Comparison of ENCODE assay signal across 9 cellular contexts in genomic region chr17:7889166-7889584, GRCh38. TPM values are rescaled to one million over a fixed set of nuclear protein-coding genes. Genes with fewer than 3 reads are reported as not detected.
A peak's percentile ranks its signal among the peaks of the same experiment; 100 is the strongest.
DNase-seq lines count a peak whose midpoint lies in the region; ATAC-seq and TF ChIP-seq lines count a peak whose summit lies in the region.
"Had no signal": no experiment of that assay in that cellular context is flagged by ENCODE, and none has a peak within 500 bp of the region (broad histone marks: within the 10 kb centered on the region; RNA-seq: fewer than 3 reads in every experiment).

No MANE protein-coding gene starts in this region.

- peaks cover 17 to 24% of the 10 kb centered on the region in 2 donors for H3K36me3 ChIP-seq in thyroid gland

- H3K4me1 ChIP-seq in thyroid gland = peaks cover 35 to 41% of the 10 kb centered on the region in 2 donors

- CTCF ChIA-PET in activated CD4-positive, alpha-beta memory T cell treated with anti-CD3 and anti-CD28 coated beads, Interleukin-2, amount 10 ng/mL, durations not matched to agents 7 days and 5 days (lab: Charles Lee) = no interaction called here

- no peaks in the 10 kb centered on the region for H3K9me3 Mint-ChIP-seq in activated CD4-positive, alpha-beta memory T cell treated with anti-CD3 and anti-CD28 coated beads, Interleukin-2, amount 10 ng/mL, durations not matched to agents 7 days and 5 days
- H3K9me3 Mint-ChIP-seq: central memory CD8-positive, alpha-beta T cell had no signal

- no peak overlapping the region for H3K4me3 ChIP-seq in thyroid gland (replicated peaks in 1 of 3)

- no peaks in the 10 kb centered on the region for H3K27me3 Mint-ChIP-seq in activated CD4-positive, alpha-beta memory T cell treated with anti-CD3 and anti-CD28 coated beads, Interleukin-2, amount 10 ng/mL, durations not matched to agents 7 days and 5 days
- H3K27me3 Mint-ChIP-seq: central memory CD8-positive, alpha-beta T cell had no signal

- 6 to 36% methylated on average over 2 to 4 of the region's 4 CpGs for WGBS in thyroid gland, 2 donors

- TF ChIP-seq CTCF in thyroid gland (IDR thresholded peaks at IDR 0.05) = peak in 5 of 6 experiments; percentile 54 to 78 (median 74)

- H3K27ac ChIP-seq in thyroid gland = peak overlapping the region; percentile 81 to 98 (median 92)

- H3K27ac Mint-ChIP-seq in activated CD4-positive, alpha-beta memory T cell treated with anti-CD3 and anti-CD28 coated beads, Interleukin-2, amount 10 ng/mL, durations not matched to agents 7 days and 5 days = no peak overlapping the region

- DNase-seq in SIG-M5 treated with dmso at 0.1 percent for 504 hours (lab: John Stamatoyannopoulos, UW; ENCODE audit: unreplicated experiment) (peak; percentile 31), SIG-M5 (lab: John Stamatoyannopoulos, UW) (no peak), NCI-H2227 (lab: John Stamatoyannopoulos, UW; ENCODE audit: unreplicated experiment) (peak; percentile 92), erythroblast (lab: John Stamatoyannopoulos, UW) (peak; percentile 92), middle frontal gyrus (ENCODE audit: extremely low spot score, low spot score) (peak; percentile 92), thyroid gland (peak; percentile 100)
- peak; percentile 33 for DNase-seq in activated CD4-positive, alpha-beta memory T cell treated with anti-CD3 and anti-CD28 coated beads, Interleukin-2, amount 10 ng/mL, durations not matched to agents 7 days and 5 days

- no peak overlapping the region for H3K4me3 Mint-ChIP-seq in activated CD4-positive, alpha-beta memory T cell treated with anti-CD3 and anti-CD28 coated beads, Interleukin-2, amount 10 ng/mL, durations not matched to agents 7 days and 5 days
- H3K4me3 Mint-ChIP-seq: central memory CD8-positive, alpha-beta T cell had no signal

- ATAC-seq in GM18519 (IDR thresholded peaks at IDR 0.05; ENCODE audit: low FRiP score, unreplicated experiment) = no peak

- H3K27me3 ChIP-seq in thyroid gland = no peaks in the 10 kb centered on the region

- TF ChIP-seq POLR2A in erythroblast (IDR thresholded peaks at IDR 0.05; ENCODE audit: low read length) = no peak
- peak in 1 of 2 donors; percentile 53 for TF ChIP-seq POLR2A in thyroid gland (IDR thresholded peaks at IDR 0.05)

- intact Hi-C loops in thyroid gland (cut with DNase I) = no loop called here

- H3K9me3 ChIP-seq in thyroid gland = no peaks in the 10 kb centered on the region

- peaks cover 39% of the 10 kb centered on the region for H3K36me3 Mint-ChIP-seq in activated CD4-positive, alpha-beta memory T cell treated with anti-CD3 and anti-CD28 coated beads, Interleukin-2, amount 10 ng/mL, durations not matched to agents 7 days and 5 days (ENCODE audit: low read depth)

- POLR2A ChIA-PET in activated CD4-positive, alpha-beta memory T cell treated with anti-CD3 and anti-CD28 coated beads, Interleukin-2, amount 10 ng/mL, durations not matched to agents 7 days and 5 days (lab: Charles Lee) = interaction anchor here (0.9 to 1.5 kb wide), 2 partner anchors 27 to 32 kb away, joined by 3 read pairs; partner anchors contain the start of genes NAA38 and RNF227

- peaks cover 2% of the 10 kb centered on the region for H3K4me1 Mint-ChIP-seq in activated CD4-positive, alpha-beta memory T cell treated with anti-CD3 and anti-CD28 coated beads, Interleukin-2, amount 10 ng/mL, durations not matched to agents 7 days and 5 days

RNA-seq across cellular contexts. Expression of gene CHD3, which starts 0.6 kb away (rescaled TPM):
- 100 to 1,000 TPM; 127 to 131 TPM for total RNA-seq in activated CD4-positive, alpha-beta memory T cell treated with anti-CD3 and anti-CD28 coated beads, Interleukin-2, amount 10 ng/mL, durations not matched to agents 7 days and 5 days
- 100 to 1,000 TPM in 1 of 4 donors, 10 to 100 TPM in 3; 78.9 to 117 (median 91.4) TPM for total RNA-seq in thyroid gland

RNA-seq across cellular contexts. Expression of gene RNF227, which starts 26.9 kb away (rescaled TPM):
- 1 to 10 TPM; 3.6 to 3.7 TPM for total RNA-seq in activated CD4-positive, alpha-beta memory T cell treated with anti-CD3 and anti-CD28 coated beads, Interleukin-2, amount 10 ng/mL, durations not matched to agents 7 days and 5 days
- 1 to 10 TPM; 1.1 to 4.3 (median 2.2) TPM for total RNA-seq in thyroid gland

RNA-seq across cellular contexts. Expression of gene CYB5D1, which starts 31.4 kb away (rescaled TPM):
- 1 to 10 TPM; 5.3 to 7.5 TPM for total RNA-seq in activated CD4-positive, alpha-beta memory T cell treated with anti-CD3 and anti-CD28 coated beads, Interleukin-2, amount 10 ng/mL, durations not matched to agents 7 days and 5 days
- total RNA-seq in thyroid gland = 10 to 100 TPM; 14.9 to 29.5 (median 23.5) TPM

RNA-seq across cellular contexts. Expression of gene NAA38, which starts 31.8 kb away (rescaled TPM):
- 10 to 100 TPM; 69.8 to 76.9 TPM for total RNA-seq in activated CD4-positive, alpha-beta memory T cell treated with anti-CD3 and anti-CD28 coated beads, Interleukin-2, amount 10 ng/mL, durations not matched to agents 7 days and 5 days
- 100 to 1,000 TPM in 2 of 4 donors, 10 to 100 TPM in 2; 24.6 to 180 (median 79.6) TPM for total RNA-seq in thyroid gland

RNA-seq across cellular contexts. Expression of gene TMEM88, which starts 34.3 kb away (rescaled TPM):
- total RNA-seq in activated CD4-positive, alpha-beta memory T cell treated with anti-CD3 and anti-CD28 coated beads, Interleukin-2, amount 10 ng/mL, durations not matched to agents 7 days and 5 days = 1 to 10 TPM in 1 of 2 experiments, under 1 TPM in 1; 0.78 to 1.5 TPM
- total RNA-seq in thyroid gland = 10 to 100 TPM; 12.3 to 39.5 (median 18.4) TPM
